In genomic region chr6:96152114-96152708, GRCh38 we compare ENCODE assay signal across 18 cellular contexts.
DNase-seq lines count a peak whose midpoint lies in the region; ATAC-seq, FAIRE-seq and TF ChIP-seq lines count a peak whose summit lies in the region.
"Had no signal": no experiment of that assay in that cellular context is flagged by ENCODE, and none has a peak within 500 bp of the region (broad histone marks: within the 10 kb centered on the region; RNA-seq: fewer than 3 reads in every experiment).

No MANE protein-coding gene starts in this region.

- no peak for ATAC-seq in GM19023 (IDR thresholded peaks at IDR 0.05; ENCODE audit: unreplicated experiment)

- H3K4me3 ChIP-seq in dorsolateral prefrontal cortex, result peak overlapping the region in 1 of 59 donors; percentile 13
- H3K4me3 ChIP-seq: BLaER1 treated with 17β-estradiol and CSF1 and Interleukin-3, amounts not matched to agents 10 nM and 100 nM; HAP-1 had no signal

- H3K27ac ChIP-seq in angular gyrus (ENCODE audit: low read depth, low read length) (peak overlapping the region; percentile 67), dorsolateral prefrontal cortex (peak overlapping the region in 55 of 59 donors; percentile 6 to 86 (median 68)), temporal lobe (ENCODE audit: low read depth, low read length) (peak overlapping the region; percentile 55)
- H3K27ac ChIP-seq: BLaER1 treated with 17β-estradiol and CSF1 and Interleukin-3, amounts not matched to agents 10 nM and 100 nM had no signal

- TF ChIP-seq CTCF in dorsolateral prefrontal cortex (IDR thresholded peaks at IDR 0.05 in 54 of 56, conservative IDR thresholded peaks at IDR 0.05 in 2 of 56; ENCODE audit: low read depth in 1 of 56, partially characterized antibody in 56 of 56), result no peak

- DNase-seq in SK-N-DZ (ENCODE audit: low spot score) (peak; percentile 46), dorsolateral prefrontal cortex (no peak), GF-D8 (lab: John Stamatoyannopoulos, UW) (no peak), HTR-8/SVneo (ENCODE audit: insufficient read length, low spot score) (no peak)
- DNase-seq: Calu3; CD4-positive, alpha-beta T cell; CD8-positive, alpha-beta memory T cell; DMS53; DMS79 treated with DMSO at 0.1 percent for 48 hours; GOT3; HFFc6 had no signal

- no peak for FAIRE-seq in HTR-8/SVneo (lab: Jason Lieb, UNC)
- FAIRE-seq: GM12892, H54 had no signal

- intact Hi-C loops in dorsolateral prefrontal cortex (cut with DNase I), result loop anchor here in 1 of 2 donors (5.0 kb wide), 1 partner anchor 135 kb away; the partner anchor contains the start of gene FUT9

- no peaks in the 10 kb centered on the region for H3K27me3 ChIP-seq in dorsolateral prefrontal cortex
- H3K27me3 ChIP-seq: BLaER1 treated with 17β-estradiol and CSF1 and Interleukin-3, amounts not matched to agents 10 nM and 100 nM had no signal
